In genomic region chr7:107889992-107890391, GRCh38 we compare ENCODE assay signal across 11 cellular contexts. TPM values are rescaled to one million over a fixed set of nuclear protein-coding genes. Genes with fewer than 3 reads are reported as not detected.
DNase-seq lines count a peak whose midpoint lies in the region; ATAC-seq, FAIRE-seq and TF ChIP-seq lines count a peak whose summit lies in the region.
"Had no signal": no experiment of that assay in that cellular context is flagged by ENCODE, and none has a peak within 500 bp of the region (broad histone marks: within the 10 kb centered on the region; RNA-seq: fewer than 3 reads in every experiment).

No MANE protein-coding gene starts in this region.

- no peak overlapping the region for H3K27ac Mint-ChIP-seq in stimulated activated naive CD8-positive, alpha-beta T cell treated with anti-CD3 and anti-CD28 coated beads, Interleukin-15, Interleukin-2, amounts not matched to agents 100 ng/mL and 50 ng/mL, for 24 hours
- peak overlapping the region; percentile 99 for H3K27ac Mint-ChIP-seq in activated naive CD8-positive, alpha-beta T cell treated with anti-CD3 and anti-CD28 coated beads for 36 hours
- H3K27ac Mint-ChIP-seq in nephron progenitor cell: no peak overlapping the region

- TF ChIP-seq CTCF in nephron progenitor cell (IDR thresholded peaks at IDR 0.05) (no peak), pancreas (IDR thresholded peaks at IDR 0.05) (no peak)

- H3K4me1 ChIP-seq in pancreas: peaks cover 0 to 19% (median 16%) of the 10 kb centered on the region in 3 donors

- H3K36me3 Mint-ChIP-seq in stimulated activated naive CD8-positive, alpha-beta T cell treated with anti-CD3 and anti-CD28 coated beads, Interleukin-15, Interleukin-2, amounts not matched to agents 100 ng/mL and 50 ng/mL, for 24 hours (ENCODE audit: low read depth): peaks cover 27% of the 10 kb centered on the region
- peaks cover 16% of the 10 kb centered on the region for H3K36me3 Mint-ChIP-seq in activated naive CD8-positive, alpha-beta T cell treated with anti-CD3 and anti-CD28 coated beads for 36 hours
- H3K36me3 Mint-ChIP-seq in nephron progenitor cell (ENCODE audit: low read depth): peaks cover 18% of the 10 kb centered on the region

- no peaks in the 10 kb centered on the region for H3K9me3 ChIP-seq in pancreas

- no peak overlapping the region for H3K4me3 ChIP-seq in pancreas

- no peaks in the 10 kb centered on the region for H3K36me3 ChIP-seq in pancreas

- no peaks in the 10 kb centered on the region for H3K27me3 ChIP-seq in pancreas

- no peak overlapping the region for H3K27ac ChIP-seq in pancreas

- peak overlapping the region; percentile 95 for H3K4me3 Mint-ChIP-seq in stimulated activated naive CD8-positive, alpha-beta T cell treated with anti-CD3 and anti-CD28 coated beads, Interleukin-15, Interleukin-2, amounts not matched to agents 100 ng/mL and 50 ng/mL, for 24 hours
- H3K4me3 Mint-ChIP-seq in activated naive CD8-positive, alpha-beta T cell treated with anti-CD3 and anti-CD28 coated beads for 36 hours: peak overlapping the region; percentile 100
- H3K4me3 Mint-ChIP-seq in nephron progenitor cell: peak overlapping the region; percentile 11

- WGBS in pancreas, 2 donors: 66 to 77% methylated on average over 3 of the region's 3 CpGs

- TF ChIP-seq POLR2A in H54 (IDR thresholded peaks at IDR 0.05; ENCODE audit: low read depth, low read length): no peak

- no peak for FAIRE-seq in pancreas (lab: Jason Lieb, UNC)
- no peak for FAIRE-seq in H54 (lab: Jason Lieb, UNC)

- intact Hi-C loops in pancreas (cut with DNase I): no loop called here

- no peak for ATAC-seq in stimulated activated naive CD8-positive, alpha-beta T cell treated with anti-CD3 and anti-CD28 coated beads, Interleukin-15, Interleukin-2, amounts not matched to agents 100 U/mL and 50 U/mL, for 24 hours
- ATAC-seq in pancreas: no peak

- no peak for DNase-seq in stimulated activated naive CD8-positive, alpha-beta T cell treated with anti-CD3 and anti-CD28 coated beads, Interleukin-15, Interleukin-2, amounts not matched to agents 100 U/mL and 50 U/mL, for 24 hours
- DNase-seq in activated naive CD8-positive, alpha-beta T cell treated with anti-CD3 and anti-CD28 coated beads for 36 hours: no peak
- DNase-seq in nephron progenitor cell (no peak), NCI-H187 (lab: John Stamatoyannopoulos, UW) (no peak), pancreas (no peak), NCI-H446 (lab: John Stamatoyannopoulos, UW) (no peak), H54 (ENCODE audit: insufficient read length, low spot score) (no peak)
- DNase-seq: activated effector memory CD4-positive, alpha-beta T cell treated with Interleukin-2 at 50 U/mL for 16 hours; NCI-H1436; SW 1271 had no signal

- H3K9me3 Mint-ChIP-seq in stimulated activated naive CD8-positive, alpha-beta T cell treated with anti-CD3 and anti-CD28 coated beads, Interleukin-15, Interleukin-2, amounts not matched to agents 100 ng/mL and 50 ng/mL, for 24 hours: no peaks in the 10 kb centered on the region
- peaks cover 2% of the 10 kb centered on the region for H3K9me3 Mint-ChIP-seq in activated naive CD8-positive, alpha-beta T cell treated with anti-CD3 and anti-CD28 coated beads for 36 hours
- H3K9me3 Mint-ChIP-seq in nephron progenitor cell: peaks cover 5% of the 10 kb centered on the region

- peaks cover 44% of the 10 kb centered on the region for H3K4me1 Mint-ChIP-seq in stimulated activated naive CD8-positive, alpha-beta T cell treated with anti-CD3 and anti-CD28 coated beads, Interleukin-15, Interleukin-2, amounts not matched to agents 100 ng/mL and 50 ng/mL, for 24 hours (ENCODE audit: low read depth)
- peaks cover 30% of the 10 kb centered on the region for H3K4me1 Mint-ChIP-seq in activated naive CD8-positive, alpha-beta T cell treated with anti-CD3 and anti-CD28 coated beads for 36 hours
- peaks cover 28% of the 10 kb centered on the region for H3K4me1 Mint-ChIP-seq in nephron progenitor cell

- peaks cover 4% of the 10 kb centered on the region for H3K27me3 Mint-ChIP-seq in stimulated activated naive CD8-positive, alpha-beta T cell treated with anti-CD3 and anti-CD28 coated beads, Interleukin-15, Interleukin-2, amounts not matched to agents 100 ng/mL and 50 ng/mL, for 24 hours
- H3K27me3 Mint-ChIP-seq in activated naive CD8-positive, alpha-beta T cell treated with anti-CD3 and anti-CD28 coated beads for 36 hours: no peaks in the 10 kb centered on the region
- H3K27me3 Mint-ChIP-seq in nephron progenitor cell (ENCODE audit: low read depth, poor library complexity): peaks cover 26% of the 10 kb centered on the region

RNA-seq across cellular contexts. Expression of gene DLD, which starts 1.0 kb away (rescaled TPM):
- 100 to 1,000 TPM; 121 to 128 TPM for total RNA-seq in activated naive CD8-positive, alpha-beta T cell treated with anti-CD3 and anti-CD28 coated beads for 36 hours
- 10 to 100 TPM; 23.6 to 43.0 (median 36.0) TPM for total RNA-seq in pancreas
- polyA plus RNA-seq in pancreas: 10 to 100 TPM in 1 of 2 donors, 1 to 10 TPM in 1; 8.2 to 32.9 TPM

Comparison
In these comparisons a context has a peak if more than half of its experiments do, and no peak if none do; other contexts are left out.
1. H3K4me3 Mint-ChIP-seq: peak in every context shown above with its lines; median percentile 100 in activated naive CD8-positive, alpha-beta T cell treated with anti-CD3 and anti-CD28 coated beads for 36 hours; 95 in stimulated activated naive CD8-positive, alpha-beta T cell treated with anti-CD3 and anti-CD28 coated beads, Interleukin-15, Interleukin-2, amounts not matched to agents 100 ng/mL and 50 ng/mL, for 24 hours; 11 in nephron progenitor cell.